ENCODE assay signal across 15 cellular contexts in genomic region chr1:28466226-28466778, GRCh38.
"Had no signal": no experiment of that assay in that cellular context is flagged by ENCODE, and none has a peak within 500 bp of the region (broad histone marks: within the 10 kb centered on the region; RNA-seq: fewer than 3 reads in every experiment).

No MANE protein-coding gene starts in this region.

- H3K4me3 ChIP-seq: heart left ventricle, mucosa of descending colon, sigmoid colon, stomach had no signal

- H3K27me3 ChIP-seq: heart left ventricle, sigmoid colon, stomach had no signal

- H3K4me1 ChIP-seq: sigmoid colon, stomach had no signal

- H3K4me3 Mint-ChIP-seq: naive thymus-derived CD8-positive, alpha-beta T cell had no signal

- H3K9me3 Mint-ChIP-seq: naive thymus-derived CD8-positive, alpha-beta T cell had no signal

- H3K9me3 ChIP-seq: heart left ventricle, mucosa of descending colon, sigmoid colon, stomach had no signal

- H3K27ac ChIP-seq: heart left ventricle, sigmoid colon, stomach, WERI-Rb-1 had no signal

- FAIRE-seq: astrocyte, colon, islet of Langerhans, urothelium cell line had no signal

- ATAC-seq: heart left ventricle; mucosa of descending colon; naive thymus-derived CD8-positive, alpha-beta T cell had no signal

- H3K27me3 Mint-ChIP-seq: naive thymus-derived CD8-positive, alpha-beta T cell had no signal

- DNase-seq: activated CD4-positive, alpha-beta T cell treated with anti-CD3 and anti-CD28 coated beads for 4 hours; activated CD8-positive, alpha-beta memory T cell treated with anti-CD3 and anti-CD28 coated beads, Interleukin-2, amount 50 U/mL, for 48 hours; activated effector memory CD4-positive, alpha-beta T cell treated with Interleukin-2 at 50 U/mL for 16 hours; foreskin melanocyte; heart left ventricle; mucosa of descending colon; naive thymus-derived CD8-positive, alpha-beta T cell; occipital lobe; sigmoid colon; stomach; WERI-Rb-1 had no signal
